9 cellular contexts compared by ENCODE assay signal in genomic region chr3:45034612-45035252, GRCh38. TPM values are rescaled to one million over a fixed set of nuclear protein-coding genes. Genes with fewer than 3 reads are reported as not detected.
DNase-seq lines count a peak whose midpoint lies in the region; ATAC-seq and TF ChIP-seq lines count a peak whose summit lies in the region.
"Had no signal": no experiment of that assay in that cellular context is flagged by ENCODE, and none has a peak within 500 bp of the region (broad histone marks: within the 10 kb centered on the region; RNA-seq: fewer than 3 reads in every experiment).

No MANE protein-coding gene starts in this region.

- H4K20me1 ChIP-seq in OCI-LY7 (ENCODE audit: insufficient read depth, low read length): no peaks in the 10 kb centered on the region

- no peaks in the 10 kb centered on the region for H3K79me2 ChIP-seq in OCI-LY7 (ENCODE audit: insufficient read depth, low read depth, low read length)

- no peak overlapping the region for H3K27ac ChIP-seq in OCI-LY7 (ENCODE audit: low read depth, low read length, poor library complexity, severe bottlenecking)

- POLR2A ChIA-PET in OCI-LY7 (lab: Charles Lee): interaction anchor here (0.8 kb wide), 1 partner anchor 643 kb away, joined by 3 read pairs; no protein-coding TSS in a partner anchor

- H3K27me3 ChIP-seq in skeletal muscle satellite cell (ENCODE audit: control insufficient read depth, insufficient read depth, low read length): no peaks in the 10 kb centered on the region
- H3K27me3 ChIP-seq: body of pancreas had no signal

- intact Hi-C loops in OCI-LY7 (cut with micrococcal nuclease; ENCODE audit: unreplicated experiment): loop anchor here (5.0 kb wide), 1 partner anchor 1043 kb away; no protein-coding TSS in a partner anchor

- H3K4me2 ChIP-seq in OCI-LY7 (ENCODE audit: low read length): no peak overlapping the region
- H3K4me2 ChIP-seq in skeletal muscle satellite cell (ENCODE audit: low read length): peak overlapping the region; percentile 4

- H3K4me1 ChIP-seq in OCI-LY7 (ENCODE audit: insufficient read depth, low read length, poor library complexity, severe bottlenecking) (no peaks in the 10 kb centered on the region), skeletal muscle satellite cell (ENCODE audit: control insufficient read depth, insufficient read depth, low read length) (peaks cover 22% of the 10 kb centered on the region)

- H3K9me2 ChIP-seq in OCI-LY7 (ENCODE audit: insufficient read depth, low read length): no peaks in the 10 kb centered on the region

- no TSS peak for BruUV-seq in OCI-LY7 (replicated peaks; lab: Mats Ljungman, UMichigan)

- no peaks in the 10 kb centered on the region for H3K36me3 ChIP-seq in OCI-LY7 (ENCODE audit: insufficient read depth, low read length)
- no peaks in the 10 kb centered on the region for H3K36me3 ChIP-seq in skeletal muscle satellite cell (ENCODE audit: insufficient read depth, low read length)

- H3K9me3 ChIP-seq in OCI-LY7 (ENCODE audit: low read length): no peaks in the 10 kb centered on the region
- H3K9me3 ChIP-seq in skeletal muscle satellite cell (replicated peaks; ENCODE audit: low read length): no peaks in the 10 kb centered on the region
- H3K9me3 ChIP-seq: body of pancreas had no signal

- DNase-seq in OCI-LY7 (ENCODE audit: low spot score) (peak; percentile 8), germinal center (ENCODE audit: low spot score) (peak; percentile 24), NCI-H1092 (lab: John Stamatoyannopoulos, UW) (no peak), NCI-H510A (lab: John Stamatoyannopoulos, UW) (no peak)

- ATAC-seq in GM19043 (IDR thresholded peaks at IDR 0.05; ENCODE audit: low read depth, unreplicated experiment): peak; percentile 57
- ATAC-seq in GM18520 (IDR thresholded peaks at IDR 0.05; ENCODE audit: unreplicated experiment): no peak
- ATAC-seq in GM19395 (IDR thresholded peaks at IDR 0.05; ENCODE audit: unreplicated experiment): no peak
- ATAC-seq: body of pancreas had no signal

- TF ChIP-seq CTCF in OCI-LY7 (conservative IDR thresholded peaks at IDR 0.05; ENCODE audit: low read length): no peak

- H2AFZ ChIP-seq in OCI-LY7 (ENCODE audit: low read length): no peak overlapping the region

- H3K4me3 ChIP-seq in OCI-LY7 (ENCODE audit: low read depth, low read length, poor library complexity, severe bottlenecking) (no peak overlapping the region), skeletal muscle satellite cell (ENCODE audit: low read length) (no peak overlapping the region)
- H3K4me3 ChIP-seq: body of pancreas had no signal

- CTCF ChIA-PET in OCI-LY7 (lab: Charles Lee; ENCODE audit: unreplicated experiment): no interaction called here

- H3K9ac ChIP-seq in skeletal muscle satellite cell (ENCODE audit: low read depth, low read length): no peak overlapping the region

RNA-seq across cellular contexts. Expression of gene CLEC3B, which starts 8.6 kb away (rescaled TPM):
- total RNA-seq in OCI-LY7 (2014; rRNA removed; shearing (Covaris generic)): 1.3 TPM in 1 of 2 replicates, not detected in the other
- not detected in 2 replicates for total RNA-seq in OCI-LY7 (2022)
- 23.8 and 88.9 TPM in 2 replicates for total RNA-seq in skeletal muscle satellite cell (2012; rRNA removed)

RNA-seq across cellular contexts. Expression of gene EXOSC7, which starts 58.7 kb away (rescaled TPM):
- 60.3 and 71.5 TPM in 2 replicates for total RNA-seq in OCI-LY7 (2014; rRNA removed; shearing (Covaris generic))
- 50.5 and 65.3 TPM in 2 replicates for total RNA-seq in OCI-LY7 (2022)
- total RNA-seq in skeletal muscle satellite cell (2012; rRNA removed): 55.5 and 61.1 TPM in 2 replicates

RNA-seq across cellular contexts. Expression of gene ZDHHC3, which starts 58.8 kb away (rescaled TPM):
- total RNA-seq in OCI-LY7 (2014; rRNA removed; shearing (Covaris generic)): 50.8 and 53.1 TPM in 2 replicates
- 53.6 and 63.6 TPM in 2 replicates for total RNA-seq in OCI-LY7 (2022)
- total RNA-seq in skeletal muscle satellite cell (2012; rRNA removed): 57.5 and 59.2 TPM in 2 replicates

Comparison
In these comparisons a context has a peak if more than half of its experiments do, and no peak if none do; other contexts are left out.
1. DNase-seq: peak in OCI-LY7 (single experiment) and germinal center (single experiment); none in NCI-H1092 (single experiment) and NCI-H510A (single experiment).